Comparison of ENCODE assay signal across 26 cellular contexts in the genomic region with DNA sequence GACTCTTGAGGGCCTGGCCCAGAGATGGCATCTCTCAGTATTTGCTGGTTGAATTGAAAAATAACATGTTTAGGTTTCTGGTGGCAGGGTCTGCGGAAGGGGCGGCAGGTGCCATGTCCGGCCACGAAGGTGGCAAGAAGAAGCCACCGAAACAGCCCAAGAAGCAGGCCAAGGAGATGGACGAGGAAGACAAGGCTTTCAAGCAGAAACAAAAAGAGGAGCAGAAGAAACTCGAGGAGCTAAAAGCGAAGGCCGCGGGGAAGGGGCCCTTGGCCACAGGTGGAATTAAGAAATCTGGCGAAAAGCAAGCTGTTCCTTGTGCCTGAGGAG. TPM values are rescaled to one million over a fixed set of nuclear protein-coding genes. Genes with fewer than 3 reads are reported as not detected.
"Had no signal": no experiment of that assay in that cellular context is flagged by ENCODE, and none has a peak within 500 bp of the region (broad histone marks: within the 10 kb centered on the region; RNA-seq: fewer than 3 reads in every experiment).

No MANE protein-coding gene starts in this region.

- H3K9me3 Mint-ChIP-seq: activated B cell treated with CpG ODN at 0.5 μM for 24 hours; activated CD4-positive, alpha-beta T cell treated with anti-CD3 and anti-CD28 coated beads, Interleukin-2, amount 10 ng/mL, durations not matched to agents 24 days and 14 days; activated naive CD4-positive, alpha-beta T cell treated with anti-CD3 and anti-CD28 coated beads for 36 hours; activated T-cell treated with anti-CD3 and anti-CD28 coated beads, Interleukin-2, amount 50 U/mL, for 24 hours; activated T-helper 1 cell treated with anti-CD3 and anti-CD28 coated beads, Interleukin-12 subunit alpha, Interleukin-12 subunit beta, Interleukin-2, Interleukin-4 antibody, amounts not matched to agents 30 ng/mL and 10 ng/mL and 1 ng/mL, durations not matched to agents 14 hours and 24 hours and 36 hours; central memory CD8-positive, alpha-beta T cell had no signal

- H3K36me3 Mint-ChIP-seq: activated CD8-positive, alpha-beta memory T cell treated with anti-CD3 and anti-CD28 coated beads, Interleukin-2, amount 10 ng/mL, durations not matched to agents 7 days and 5 days; activated naive CD8-positive, alpha-beta T cell; brain had no signal

- H3K27me3 Mint-ChIP-seq: activated B cell treated with CpG ODN at 0.5 μM for 24 hours; activated CD4-positive, alpha-beta T cell treated with anti-CD3 and anti-CD28 coated beads, Interleukin-2, amount 10 ng/mL, durations not matched to agents 24 days and 14 days; activated CD8-positive, alpha-beta memory T cell treated with anti-CD3 and anti-CD28 coated beads, Interleukin-2, amount 10 ng/mL, durations not matched to agents 7 days and 5 days; activated naive CD8-positive, alpha-beta T cell; activated T-cell treated with anti-CD3 and anti-CD28 coated beads, Interleukin-2, amount 50 U/mL, for 24 hours; brain; central memory CD8-positive, alpha-beta T cell had no signal

- ATAC-seq: activated CD8-positive, alpha-beta memory T cell treated with anti-CD3 and anti-CD28 coated beads, Interleukin-2, amount 10 ng/mL, durations not matched to agents 7 days and 5 days; SK-N-SH treated with all-trans-retinoic acid at 6 μM for 48 hours had no signal

- H3K4me3 Mint-ChIP-seq: activated B cell treated with CpG ODN at 0.5 μM for 24 hours; activated CD8-positive, alpha-beta memory T cell treated with anti-CD3 and anti-CD28 coated beads, Interleukin-2, amount 10 ng/mL, durations not matched to agents 7 days and 5 days; activated naive CD4-positive, alpha-beta T cell treated with anti-CD3 and anti-CD28 coated beads for 36 hours; activated naive CD8-positive, alpha-beta T cell; activated T-cell treated with anti-CD3 and anti-CD28 coated beads, Interleukin-2, amount 50 U/mL, for 24 hours; central memory CD8-positive, alpha-beta T cell had no signal

- H3K27ac Mint-ChIP-seq: activated B cell treated with CpG ODN at 0.5 μM for 24 hours; activated CD8-positive, alpha-beta memory T cell treated with anti-CD3 and anti-CD28 coated beads, Interleukin-2, amount 10 ng/mL, durations not matched to agents 7 days and 5 days; activated naive CD4-positive, alpha-beta T cell treated with anti-CD3 and anti-CD28 coated beads for 36 hours; activated T-cell treated with anti-CD3 and anti-CD28 coated beads, Interleukin-2, amount 50 U/mL, for 24 hours had no signal

- DNase-seq: activated B cell treated with CpG ODN at 0.5 μM for 24 hours; activated CD4-positive, alpha-beta T cell treated with anti-CD3 and anti-CD28 coated beads for 1 hour; activated CD4-positive, alpha-beta T cell treated with anti-CD3 and anti-CD28 coated beads, Interleukin-2, amount 10 ng/mL, durations not matched to agents 24 days and 14 days; activated CD4-positive, alpha-beta T cell treated with anti-CD3 and anti-CD28 coated beads, Interleukin-2, amount 50 U/mL, for 48 hours; activated CD8-positive, alpha-beta memory T cell treated with anti-CD3 and anti-CD28 coated beads, Interleukin-2, amount 10 ng/mL, durations not matched to agents 7 days and 5 days; activated gamma-delta T cell; activated naive CD4-positive, alpha-beta T cell treated with anti-CD3 and anti-CD28 coated beads for 36 hours; activated T-cell treated with anti-CD3 and anti-CD28 coated beads, Interleukin-2, amount 50 U/mL, for 24 hours; amygdala; Karpas-422; MM.1S; NCI-H1105; NCI-H1436 treated with DMSO at 0.1 percent for 48 hours; NCI-H187 treated with DMSO at 0.1 percent for 48 hours; NCI-H2081 treated with DMSO at 0.1 percent for 48 hours; NCI-H524; Peyer's patch; SHP77; SW 1271 had no signal

RNA-seq across cellular contexts. Expression of a gene that starts 14.3 kb away (rescaled TPM):
- total RNA-seq: astrocyte, SJSA1 had no signal
